Comparison of ENCODE assay signal across 31 cellular contexts in the genomic region with DNA sequence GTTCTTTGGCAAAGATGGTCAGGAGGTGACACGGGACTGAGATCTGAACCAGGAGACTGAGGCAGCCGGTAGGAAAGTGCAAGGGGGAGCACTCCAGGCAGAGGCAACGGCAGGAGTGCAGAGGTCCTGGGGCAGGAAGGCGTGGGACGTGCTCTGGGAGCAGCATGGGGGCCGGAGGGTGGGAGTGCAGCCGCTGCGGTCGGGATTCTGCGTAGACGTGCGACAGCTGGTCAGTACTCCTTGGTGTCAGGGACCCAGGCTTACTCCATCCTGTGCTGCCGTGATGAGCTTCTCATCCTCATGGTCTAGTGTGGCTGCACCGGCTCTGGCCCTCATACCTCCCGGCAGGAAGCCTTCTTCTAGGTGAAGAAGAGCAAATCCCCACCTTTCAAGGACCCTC. TPM values are rescaled to one million over a fixed set of nuclear protein-coding genes. Genes with fewer than 3 reads are reported as not detected.
"Had no signal": no experiment of that assay in that cellular context is flagged by ENCODE, and none has a peak within 500 bp of the region (broad histone marks: within the 10 kb centered on the region; RNA-seq: fewer than 3 reads in every experiment).

No MANE protein-coding gene starts in this region.

- H3K4me2 ChIP-seq: SK-N-SH had no signal

- H3K9me3 ChIP-seq: Peyer's patch, SJSA1, SK-N-SH had no signal

- DNase-seq: activated CD4-positive, alpha-beta memory T cell treated with anti-CD3 and anti-CD28 coated beads, Interleukin-2, amount 10 ng/mL, durations not matched to agents 7 days and 5 days; activated CD4-positive, alpha-beta T cell treated with anti-CD3 and anti-CD28 coated beads for 1 hour; activated CD4-positive, alpha-beta T cell treated with anti-CD3 and anti-CD28 coated beads for 48 hours; activated CD4-positive, CD25-positive, alpha-beta regulatory T cell; activated CD8-positive, alpha-beta memory T cell treated with anti-CD3 and anti-CD28 coated beads for 24 hours; activated CD8-positive, alpha-beta memory T cell treated with anti-CD3 and anti-CD28 coated beads, Interleukin-2, amount 10 ng/mL, durations not matched to agents 7 days and 5 days; activated CD8-positive, alpha-beta memory T cell treated with anti-CD3 and anti-CD28 coated beads, Interleukin-2, amount 50 U/mL, for 48 hours; activated effector memory CD4-positive, alpha-beta T cell treated with Interleukin-2 at 50 U/mL for 16 hours; activated naive CD4-positive, alpha-beta T cell treated with anti-CD3 and anti-CD28 coated beads, Interleukin-2, amount 50 U/mL, for 16 hours; activated naive CD8-positive, alpha-beta T cell treated with anti-CD3 and anti-CD28 coated beads for 36 hours; activated T-cell treated with anti-CD3 and anti-CD28 coated beads, Interleukin-2, amount 50 U/mL, for 48 hours; amniotic stem cell; brain microvascular endothelial cell; NCI-H1092 treated with DMSO at 0.1 percent for 48 hours; NCI-H1417; NCI-H187 treated with DMSO at 0.1 percent for 48 hours; NCI-H2081 treated with DMSO at 0.1 percent for 48 hours; NCI-H345; NCI-H524 treated with DMSO at 0.1 percent for 48 hours; RPMI8226; SHP77 treated with DMSO at 0.1 percent for 48 hours; SK-N-SH; T1000; WERI-Rb-1 had no signal

- ATAC-seq: activated CD8-positive, alpha-beta memory T cell treated with anti-CD3 and anti-CD28 coated beads, Interleukin-2, amount 10 ng/mL, durations not matched to agents 7 days and 5 days; K562 had no signal

- H3K4me1 Mint-ChIP-seq: activated CD4-positive, alpha-beta memory T cell treated with anti-CD3 and anti-CD28 coated beads, Interleukin-2, amount 10 ng/mL, durations not matched to agents 7 days and 5 days; activated CD8-positive, alpha-beta memory T cell treated with anti-CD3 and anti-CD28 coated beads, Interleukin-2, amount 10 ng/mL, durations not matched to agents 7 days and 5 days; activated naive CD8-positive, alpha-beta T cell treated with anti-CD3 and anti-CD28 coated beads for 36 hours had no signal

- H3K36me3 ChIP-seq: brain microvascular endothelial cell, cardiac muscle cell, Peyer's patch had no signal

- H3K4me3 ChIP-seq: cardiac muscle cell, K562, Peyer's patch, SJSA1 had no signal

- H3K4me1 ChIP-seq: Peyer's patch, SJSA1 had no signal

- H3K9me3 Mint-ChIP-seq: activated CD4-positive, alpha-beta memory T cell treated with anti-CD3 and anti-CD28 coated beads, Interleukin-2, amount 10 ng/mL, durations not matched to agents 7 days and 5 days; activated naive CD8-positive, alpha-beta T cell treated with anti-CD3 and anti-CD28 coated beads for 36 hours; T-helper 1 cell treated with Interleukin-12 subunit alpha and Interleukin-12 subunit beta and Interleukin-4 antibody, amounts not matched to agents 30 μg/mL and 1 μg/mL, for 36 hours had no signal

- H3K27ac Mint-ChIP-seq: activated CD4-positive, alpha-beta memory T cell treated with anti-CD3 and anti-CD28 coated beads, Interleukin-2, amount 10 ng/mL, durations not matched to agents 7 days and 5 days; activated CD8-positive, alpha-beta memory T cell treated with anti-CD3 and anti-CD28 coated beads, Interleukin-2, amount 10 ng/mL, durations not matched to agents 7 days and 5 days; activated naive CD8-positive, alpha-beta T cell treated with anti-CD3 and anti-CD28 coated beads for 36 hours had no signal

- H3K27ac ChIP-seq: brain microvascular endothelial cell, cardiac muscle cell, Peyer's patch, SJSA1, WERI-Rb-1 had no signal

- H3K27me3 Mint-ChIP-seq: activated CD4-positive, alpha-beta memory T cell treated with anti-CD3 and anti-CD28 coated beads, Interleukin-2, amount 10 ng/mL, durations not matched to agents 7 days and 5 days; activated CD8-positive, alpha-beta memory T cell treated with anti-CD3 and anti-CD28 coated beads, Interleukin-2, amount 10 ng/mL, durations not matched to agents 7 days and 5 days; activated naive CD8-positive, alpha-beta T cell treated with anti-CD3 and anti-CD28 coated beads for 36 hours had no signal

- H3K9ac ChIP-seq: SK-N-SH had no signal

- H3K27me3 ChIP-seq: brain microvascular endothelial cell, cardiac muscle cell, Peyer's patch, SJSA1 had no signal

- H3K4me3 Mint-ChIP-seq: activated CD4-positive, alpha-beta memory T cell treated with anti-CD3 and anti-CD28 coated beads, Interleukin-2, amount 10 ng/mL, durations not matched to agents 7 days and 5 days; activated CD8-positive, alpha-beta memory T cell treated with anti-CD3 and anti-CD28 coated beads, Interleukin-2, amount 10 ng/mL, durations not matched to agents 7 days and 5 days; activated naive CD8-positive, alpha-beta T cell treated with anti-CD3 and anti-CD28 coated beads for 36 hours; T-helper 1 cell treated with Interleukin-12 subunit alpha and Interleukin-12 subunit beta and Interleukin-4 antibody, amounts not matched to agents 30 μg/mL and 1 μg/mL, for 36 hours had no signal

RNA-seq across cellular contexts. Expression of a gene that starts 55.4 kb away (rescaled TPM):
- total RNA-seq: activated CD4-positive, alpha-beta memory T cell treated with anti-CD3 and anti-CD28 coated beads, Interleukin-2, amount 10 ng/mL, durations not matched to agents 7 days and 5 days; activated CD8-positive, alpha-beta memory T cell treated with anti-CD3 and anti-CD28 coated beads, Interleukin-2, amount 10 ng/mL, durations not matched to agents 7 days and 5 days; activated naive CD8-positive, alpha-beta T cell treated with anti-CD3 and anti-CD28 coated beads for 36 hours; K562; M059J; NCI-H460; SJSA1 had no signal
- polyA plus RNA-seq: SK-N-SH had no signal
